In the genomic region with DNA sequence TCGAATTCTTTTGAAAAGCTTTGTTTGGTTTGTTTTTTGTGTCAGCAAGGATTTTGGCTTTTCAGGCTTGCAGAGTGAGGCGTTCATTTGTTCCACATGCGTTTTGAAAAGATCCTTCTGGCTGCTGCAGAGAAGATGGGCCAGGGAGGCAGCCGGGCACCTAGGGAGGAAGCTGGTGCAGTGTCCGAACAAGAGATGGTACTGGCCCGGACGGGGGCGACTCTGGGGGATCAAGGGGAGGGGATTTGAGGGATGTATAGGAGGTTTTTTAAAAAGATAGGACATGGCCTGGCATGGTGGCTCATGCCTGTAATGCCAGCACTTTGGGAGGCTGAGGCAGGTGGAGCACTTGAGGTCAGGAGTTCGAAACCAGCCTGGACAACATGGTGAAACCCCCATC, we compare ENCODE assay signal across 1 cellular context.
TF ChIP-seq lines count a peak whose summit lies in the region.

No MANE protein-coding gene starts in this region.

TF ChIP-seq in GM23338, 12 proteins besides CTCF, POLR2A, EP300 and RAD21 (continued from another document):
- TF ChIP-seq, protein P1, sequence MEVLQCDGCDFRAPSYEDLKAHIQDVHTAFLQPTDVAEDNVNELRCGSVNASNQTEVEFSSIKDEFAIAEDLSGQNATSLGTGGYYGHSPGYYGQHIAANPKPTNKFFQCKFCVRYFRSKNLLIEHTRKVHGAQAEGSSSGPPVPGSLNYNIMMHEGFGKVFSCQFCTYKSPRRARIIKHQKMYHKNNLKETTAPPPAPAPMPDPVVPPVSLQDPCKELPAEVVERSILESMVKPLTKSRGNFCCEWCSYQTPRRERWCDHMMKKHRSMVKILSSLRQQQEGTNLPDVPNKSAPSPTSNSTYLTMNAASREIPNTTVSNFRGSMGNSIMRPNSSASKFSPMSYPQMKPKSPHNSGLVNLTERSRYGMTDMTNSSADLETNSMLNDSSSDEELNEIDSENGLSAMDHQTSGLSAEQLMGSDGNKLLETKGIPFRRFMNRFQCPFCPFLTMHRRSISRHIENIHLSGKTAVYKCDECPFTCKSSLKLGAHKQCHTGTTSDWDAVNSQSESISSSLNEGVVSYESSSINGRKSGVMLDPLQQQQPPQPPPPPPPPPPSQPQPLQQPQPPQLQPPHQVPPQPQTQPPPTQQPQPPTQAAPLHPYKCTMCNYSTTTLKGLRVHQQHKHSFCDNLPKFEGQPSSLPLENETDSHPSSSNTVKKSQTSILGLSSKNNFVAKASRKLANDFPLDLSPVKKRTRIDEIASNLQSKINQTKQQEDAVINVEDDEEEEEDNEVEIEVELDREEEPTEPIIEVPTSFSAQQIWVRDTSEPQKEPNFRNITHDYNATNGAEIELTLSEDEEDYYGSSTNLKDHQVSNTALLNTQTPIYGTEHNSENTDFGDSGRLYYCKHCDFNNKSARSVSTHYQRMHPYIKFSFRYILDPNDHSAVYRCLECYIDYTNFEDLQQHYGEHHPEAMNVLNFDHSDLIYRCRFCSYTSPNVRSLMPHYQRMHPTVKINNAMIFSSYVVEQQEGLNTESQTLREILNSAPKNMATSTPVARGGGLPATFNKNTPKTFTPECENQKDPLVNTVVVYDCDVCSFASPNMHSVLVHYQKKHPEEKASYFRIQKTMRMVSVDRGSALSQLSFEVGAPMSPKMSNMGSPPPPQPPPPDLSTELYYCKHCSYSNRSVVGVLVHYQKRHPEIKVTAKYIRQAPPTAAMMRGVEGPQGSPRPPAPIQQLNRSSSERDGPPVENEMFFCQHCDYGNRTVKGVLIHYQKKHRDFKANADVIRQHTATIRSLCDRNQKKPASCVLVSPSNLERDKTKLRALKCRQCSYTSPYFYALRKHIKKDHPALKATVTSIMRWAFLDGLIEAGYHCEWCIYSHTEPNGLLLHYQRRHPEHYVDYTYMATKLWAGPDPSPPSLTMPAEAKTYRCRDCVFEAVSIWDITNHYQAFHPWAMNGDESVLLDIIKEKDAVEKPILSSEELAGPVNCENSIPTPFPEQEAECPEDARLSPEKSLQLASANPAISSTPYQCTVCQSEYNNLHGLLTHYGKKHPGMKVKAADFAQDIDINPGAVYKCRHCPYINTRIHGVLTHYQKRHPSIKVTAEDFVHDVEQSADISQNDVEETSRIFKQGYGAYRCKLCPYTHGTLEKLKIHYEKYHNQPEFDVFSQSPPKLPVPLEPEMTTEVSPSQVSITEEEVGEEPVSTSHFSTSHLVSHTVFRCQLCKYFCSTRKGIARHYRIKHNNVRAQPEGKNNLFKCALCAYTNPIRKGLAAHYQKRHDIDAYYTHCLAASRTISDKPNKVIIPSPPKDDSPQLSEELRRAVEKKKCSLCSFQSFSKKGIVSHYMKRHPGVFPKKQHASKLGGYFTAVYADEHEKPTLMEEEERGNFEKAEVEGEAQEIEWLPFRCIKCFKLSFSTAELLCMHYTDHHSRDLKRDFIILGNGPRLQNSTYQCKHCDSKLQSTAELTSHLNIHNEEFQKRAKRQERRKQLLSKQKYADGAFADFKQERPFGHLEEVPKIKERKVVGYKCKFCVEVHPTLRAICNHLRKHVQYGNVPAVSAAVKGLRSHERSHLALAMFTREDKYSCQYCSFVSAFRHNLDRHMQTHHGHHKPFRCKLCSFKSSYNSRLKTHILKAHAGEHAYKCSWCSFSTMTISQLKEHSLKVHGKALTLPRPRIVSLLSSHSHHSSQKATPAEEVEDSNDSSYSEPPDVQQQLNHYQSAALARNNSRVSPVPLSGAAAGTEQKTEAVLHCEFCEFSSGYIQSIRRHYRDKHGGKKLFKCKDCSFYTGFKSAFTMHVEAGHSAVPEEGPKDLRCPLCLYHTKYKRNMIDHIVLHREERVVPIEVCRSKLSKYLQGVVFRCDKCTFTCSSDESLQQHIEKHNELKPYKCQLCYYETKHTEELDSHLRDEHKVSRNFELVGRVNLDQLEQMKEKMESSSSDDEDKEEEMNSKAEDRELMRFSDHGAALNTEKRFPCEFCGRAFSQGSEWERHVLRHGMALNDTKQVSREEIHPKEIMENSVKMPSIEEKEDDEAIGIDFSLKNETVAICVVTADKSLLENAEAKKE (CRISPR knock-in tag; IDR thresholded peaks at IDR 0.05): no peak
- TF ChIP-seq ZNF114 (CRISPR knock-in tag; IDR thresholded peaks at IDR 0.05): no peak
- no peak for TF ChIP-seq NANOG (IDR thresholded peaks at IDR 0.05; ENCODE audit: borderline replicate concordance)
- TF ChIP-seq POLR2AphosphoS5 (IDR thresholded peaks at IDR 0.05; ENCODE audit: low read depth): no peak
- TF ChIP-seq, protein P2, sequence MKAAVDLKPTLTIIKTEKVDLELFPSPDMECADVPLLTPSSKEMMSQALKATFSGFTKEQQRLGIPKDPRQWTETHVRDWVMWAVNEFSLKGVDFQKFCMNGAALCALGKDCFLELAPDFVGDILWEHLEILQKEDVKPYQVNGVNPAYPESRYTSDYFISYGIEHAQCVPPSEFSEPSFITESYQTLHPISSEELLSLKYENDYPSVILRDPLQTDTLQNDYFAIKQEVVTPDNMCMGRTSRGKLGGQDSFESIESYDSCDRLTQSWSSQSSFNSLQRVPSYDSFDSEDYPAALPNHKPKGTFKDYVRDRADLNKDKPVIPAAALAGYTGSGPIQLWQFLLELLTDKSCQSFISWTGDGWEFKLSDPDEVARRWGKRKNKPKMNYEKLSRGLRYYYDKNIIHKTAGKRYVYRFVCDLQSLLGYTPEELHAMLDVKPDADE (IDR thresholded peaks at IDR 0.05): no peak
- no peak for TF ChIP-seq EZH2 (IDR thresholded peaks at IDR 0.05; ENCODE audit: low read depth, unreplicated experiment)
- TF ChIP-seq, protein P3, sequence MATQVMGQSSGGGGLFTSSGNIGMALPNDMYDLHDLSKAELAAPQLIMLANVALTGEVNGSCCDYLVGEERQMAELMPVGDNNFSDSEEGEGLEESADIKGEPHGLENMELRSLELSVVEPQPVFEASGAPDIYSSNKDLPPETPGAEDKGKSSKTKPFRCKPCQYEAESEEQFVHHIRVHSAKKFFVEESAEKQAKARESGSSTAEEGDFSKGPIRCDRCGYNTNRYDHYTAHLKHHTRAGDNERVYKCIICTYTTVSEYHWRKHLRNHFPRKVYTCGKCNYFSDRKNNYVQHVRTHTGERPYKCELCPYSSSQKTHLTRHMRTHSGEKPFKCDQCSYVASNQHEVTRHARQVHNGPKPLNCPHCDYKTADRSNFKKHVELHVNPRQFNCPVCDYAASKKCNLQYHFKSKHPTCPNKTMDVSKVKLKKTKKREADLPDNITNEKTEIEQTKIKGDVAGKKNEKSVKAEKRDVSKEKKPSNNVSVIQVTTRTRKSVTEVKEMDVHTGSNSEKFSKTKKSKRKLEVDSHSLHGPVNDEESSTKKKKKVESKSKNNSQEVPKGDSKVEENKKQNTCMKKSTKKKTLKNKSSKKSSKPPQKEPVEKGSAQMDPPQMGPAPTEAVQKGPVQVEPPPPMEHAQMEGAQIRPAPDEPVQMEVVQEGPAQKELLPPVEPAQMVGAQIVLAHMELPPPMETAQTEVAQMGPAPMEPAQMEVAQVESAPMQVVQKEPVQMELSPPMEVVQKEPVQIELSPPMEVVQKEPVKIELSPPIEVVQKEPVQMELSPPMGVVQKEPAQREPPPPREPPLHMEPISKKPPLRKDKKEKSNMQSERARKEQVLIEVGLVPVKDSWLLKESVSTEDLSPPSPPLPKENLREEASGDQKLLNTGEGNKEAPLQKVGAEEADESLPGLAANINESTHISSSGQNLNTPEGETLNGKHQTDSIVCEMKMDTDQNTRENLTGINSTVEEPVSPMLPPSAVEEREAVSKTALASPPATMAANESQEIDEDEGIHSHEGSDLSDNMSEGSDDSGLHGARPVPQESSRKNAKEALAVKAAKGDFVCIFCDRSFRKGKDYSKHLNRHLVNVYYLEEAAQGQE (IDR thresholded peaks at IDR 0.05; ENCODE audit: unreplicated experiment): no peak
- no peak for TF ChIP-seq STAT1 (IDR thresholded peaks at IDR 0.05; ENCODE audit: unreplicated experiment)
- no peak for TF ChIP-seq EZH2phosphoT487 (IDR thresholded peaks at IDR 0.05; ENCODE audit: unreplicated experiment)
- TF ChIP-seq JUNB (IDR thresholded peaks at IDR 0.05; ENCODE audit: unreplicated experiment): no peak
